Comparison of ENCODE assay signal across 7 cellular contexts in genomic region chr3:22360197-22360596, GRCh38.
"Had no signal": no experiment of that assay in that cellular context is flagged by ENCODE, and none has a peak within 500 bp of the region (broad histone marks: within the 10 kb centered on the region; RNA-seq: fewer than 3 reads in every experiment).

No MANE protein-coding gene starts in this region.

- H3K27ac ChIP-seq: GM23248 had no signal

- H3K4me3 ChIP-seq: GM23248, HAP-1 had no signal

- H3K9me3 ChIP-seq: HAP-1 had no signal

- H3K9ac ChIP-seq: GM23248 had no signal

- H3K36me3 ChIP-seq: HAP-1 had no signal

- ATAC-seq: HCT116 had no signal

- DNase-seq: GOT3, H7, HFFc6, IMR-90 had no signal

- H3K4me1 ChIP-seq: HAP-1 had no signal
